ENCODE assay signal across 20 cellular contexts in genomic region chr10:123548779-123549178, GRCh38.
DNase-seq lines count a peak whose midpoint lies in the region; ATAC-seq and TF ChIP-seq lines count a peak whose summit lies in the region.
"Had no signal": no experiment of that assay in that cellular context is flagged by ENCODE, and none has a peak within 500 bp of the region (broad histone marks: within the 10 kb centered on the region; RNA-seq: fewer than 3 reads in every experiment).

No MANE protein-coding gene starts in this region.

- peaks cover 29% of the 10 kb centered on the region for H3K4me1 Mint-ChIP-seq in WTC11
- H3K4me1 Mint-ChIP-seq: B cell had no signal

- POLR2A ChIA-PET in HEK293T (lab: Yijun Ruan, JAX): no interaction called here
- POLR2A ChIA-PET in WTC11 (lab: Charles Lee): no interaction called here

- H4K20me1 ChIP-seq in BLaER1: no peaks in the 10 kb centered on the region

- TF ChIP-seq CTCF in WTC11 (IDR thresholded peaks at IDR 0.05) (no peak), heart left ventricle (IDR thresholded peaks at IDR 0.05) (no peak)

- intact Hi-C loops in heart left ventricle (cut with DNase I): no loop called here

- WGBS in heart left ventricle, 4 donors: 78 to 100% (median 93%) methylated on average over 1 to 2 of the region's 2 CpGs

- peaks cover 44% of the 10 kb centered on the region for H3K36me3 ChIP-seq in BLaER1
- no peaks in the 10 kb centered on the region for H3K36me3 ChIP-seq in heart left ventricle
- H3K36me3 ChIP-seq: SJCRH30 had no signal

- CTCF ChIA-PET in HEK293T (lab: Yijun Ruan, JAX): no interaction called here
- CTCF ChIA-PET in WTC11 (lab: Charles Lee): interaction anchor here (0.8 to 1.0 kb wide), 2 partner anchors 10 to 24 kb away, joined by 3 to 4 read pairs; no protein-coding TSS in a partner anchor

- peaks cover 9% of the 10 kb centered on the region for H3K36me3 Mint-ChIP-seq in WTC11

- peaks cover 11% of the 10 kb centered on the region for H3K9me3 Mint-ChIP-seq in WTC11

- no peak overlapping the region for H3K4me3 Mint-ChIP-seq in WTC11
- H3K4me3 Mint-ChIP-seq: B cell; CD4-positive, alpha-beta T cell; H9 had no signal

- DNase-seq in HEK293T (ENCODE audit: extremely low spot score) (no peak), WTC11 (ENCODE audit: low spot score) (no peak), iPS-NIHi11 (ENCODE audit: low spot score) (peak; percentile 48), heart left ventricle (no peak), cortex of kidney (lab: John Stamatoyannopoulos, UW) (no peak), NCI-H524 (lab: John Stamatoyannopoulos, UW) (no peak)
- DNase-seq: 8988T; Calu3; CD4-positive, alpha-beta T cell; H9; IMR-90; NCI-H1105; NCI-H2081; NCI-H446 treated with DMSO at 0.1 percent for 48 hours; NCI-H774; PC-9; SJCRH30 had no signal

- H3K27me3 ChIP-seq in BLaER1: no peaks in the 10 kb centered on the region
- H3K27me3 ChIP-seq in heart left ventricle: peaks cover 0 to 32% (median 0%) of the 10 kb centered on the region in 9 donors
- H3K27me3 ChIP-seq: SJCRH30 had no signal

- TF ChIP-seq POLR2A in heart left ventricle (IDR thresholded peaks at IDR 0.05): no peak

- peak overlapping the region; percentile 45 for H3K4me3 ChIP-seq in BLaER1
- H3K4me3 ChIP-seq in heart left ventricle: no peak overlapping the region
- H3K4me3 ChIP-seq: PC-9, SJCRH30 had no signal

- H3K27me3 Mint-ChIP-seq in WTC11 (ENCODE audit: low read depth): no peaks in the 10 kb centered on the region; the same call in 1 of the 2 replicates

- ATAC-seq in WTC11 (0 out of 2 replicates have a peak, but pooled peaks have one; percentile 26), heart left ventricle (no peak), HG03432 (IDR thresholded peaks at IDR 0.05; ENCODE audit: unreplicated experiment) (no peak)

- peak overlapping the region; percentile 67 for H3K4me2 ChIP-seq in BLaER1
- H3K4me2 ChIP-seq: PC-9 had no signal

- no peak overlapping the region for H3K27ac Mint-ChIP-seq in WTC11
- H3K27ac Mint-ChIP-seq: B cell; CD4-positive, alpha-beta T cell; H9 had no signal

- peak overlapping the region; percentile 81 for H3K27ac ChIP-seq in BLaER1
- H3K27ac ChIP-seq in heart left ventricle: no peak overlapping the region
- H3K27ac ChIP-seq: PC-9, SJCRH30 had no signal

- H3K4me1 ChIP-seq in BLaER1: peaks cover 83% of the 10 kb centered on the region
- no peaks in the 10 kb centered on the region for H3K4me1 ChIP-seq in heart left ventricle
- H3K4me1 ChIP-seq: SJCRH30 had no signal

- peaks cover 80% of the 10 kb centered on the region for H3K9me3 ChIP-seq in BLaER1
- H3K9me3 ChIP-seq in heart left ventricle: peaks cover 0 to 11% (median 1%) of the 10 kb centered on the region in 12 donors
- H3K9me3 ChIP-seq: SJCRH30 had no signal

- H3K9ac ChIP-seq in BLaER1: peak overlapping the region; percentile 13; the same call in 1 of the 2 replicates

TF ChIP-seq in HEK293T, 16 proteins besides CTCF, POLR2A, EP300 and RAD21:
- TF ChIP-seq ELF4 (IDR thresholded peaks at IDR 0.05) (no peak), ARNT (IDR thresholded peaks at IDR 0.05) (no peak), TARDBP (IDR thresholded peaks at IDR 0.05) (no peak), SUZ12 (IDR thresholded peaks at IDR 0.05) (no peak), LEF1 (IDR thresholded peaks at IDR 0.05; ENCODE audit: borderline replicate concordance) (no peak), FOXK2 (IDR thresholded peaks at IDR 0.05) (no peak), L3MBTL2 (conservative IDR thresholded peaks at IDR 0.05) (no peak), NFRKB (IDR thresholded peaks at IDR 0.05) (no peak)
- TF ChIP-seq, protein P1, sequence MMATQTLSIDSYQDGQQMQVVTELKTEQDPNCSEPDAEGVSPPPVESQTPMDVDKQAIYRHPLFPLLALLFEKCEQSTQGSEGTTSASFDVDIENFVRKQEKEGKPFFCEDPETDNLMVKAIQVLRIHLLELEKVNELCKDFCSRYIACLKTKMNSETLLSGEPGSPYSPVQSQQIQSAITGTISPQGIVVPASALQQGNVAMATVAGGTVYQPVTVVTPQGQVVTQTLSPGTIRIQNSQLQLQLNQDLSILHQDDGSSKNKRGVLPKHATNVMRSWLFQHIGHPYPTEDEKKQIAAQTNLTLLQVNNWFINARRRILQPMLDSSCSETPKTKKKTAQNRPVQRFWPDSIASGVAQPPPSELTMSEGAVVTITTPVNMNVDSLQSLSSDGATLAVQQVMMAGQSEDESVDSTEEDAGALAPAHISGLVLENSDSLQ (IDR thresholded peaks at IDR 0.05): peak; percentile 89

TF ChIP-seq in WTC11, 78 proteins besides CTCF, POLR2A, EP300 and RAD21:
- TF ChIP-seq NFYB (CRISPR knock-in tag; conservative IDR thresholded peaks at IDR 0.05; ENCODE audit: low read depth) (peak; percentile 76), ZNF671 (CRISPR knock-in tag; IDR thresholded peaks at IDR 0.05) (no peak)
